8 cellular contexts compared by ENCODE assay signal in the genomic region with DNA sequence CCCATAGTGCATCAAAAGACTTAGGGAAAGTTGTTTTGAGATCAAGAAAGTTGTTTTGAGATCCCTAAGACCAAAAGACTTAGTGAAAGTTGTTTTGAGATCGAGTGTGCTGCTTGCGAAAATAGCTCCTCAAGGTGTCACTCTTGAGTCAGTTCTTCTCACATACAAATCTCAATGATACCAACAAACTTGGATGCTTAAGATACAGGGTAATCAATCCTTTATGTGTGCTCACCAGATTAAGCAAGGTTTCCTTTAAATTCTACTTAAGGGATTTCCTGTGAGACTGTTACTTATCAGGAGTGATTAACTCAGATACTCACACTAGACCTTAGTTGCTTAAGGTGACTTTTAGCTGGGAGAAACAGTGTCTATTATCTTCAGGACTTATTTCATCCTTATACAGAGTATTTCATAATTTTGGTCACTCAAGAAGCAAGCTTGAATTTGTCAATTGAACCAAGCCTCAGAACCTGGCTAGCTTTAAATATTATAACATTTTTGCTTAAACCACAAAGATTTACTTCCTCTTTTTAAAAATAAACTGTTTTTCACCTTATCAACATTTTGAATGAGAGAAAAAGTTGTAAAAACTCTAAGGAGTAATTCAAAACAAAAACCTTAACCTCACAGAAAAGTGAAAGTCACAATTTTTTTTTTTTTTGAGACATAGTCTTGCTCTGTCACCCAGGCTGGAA. TPM values are rescaled to one million over a fixed set of nuclear protein-coding genes. Genes with fewer than 3 reads are reported as not detected.
DNase-seq lines count a peak whose midpoint lies in the region; ATAC-seq and TF ChIP-seq lines count a peak whose summit lies in the region.

No MANE protein-coding gene starts in this region.

- H3K36me3 ChIP-seq in SK-N-MC (ENCODE audit: insufficient read depth, low read length) (no peaks in the 10 kb centered on the region), mucosa of descending colon (ENCODE audit: low read depth) (no peaks in the 10 kb centered on the region)

- H3K4me1 ChIP-seq in mucosa of descending colon (ENCODE audit: low read depth): no peaks in the 10 kb centered on the region

- H3K9ac ChIP-seq in SK-N-MC (ENCODE audit: insufficient read length): no peak overlapping the region

- TF ChIP-seq CTCF in mucosa of descending colon (IDR thresholded peaks at IDR 0.05): peak; percentile 47

- intact Hi-C loops in mucosa of descending colon (cut with DNase I, micrococcal nuclease): loop anchor here (2.0 to 10.0 kb wide), 2 partner anchors 186 to 252 kb away; no protein-coding TSS in a partner anchor

- H3K9me3 ChIP-seq in SK-N-MC (ENCODE audit: low read depth, low read length): no peaks in the 10 kb centered on the region
- no peaks in the 10 kb centered on the region for H3K9me3 ChIP-seq in mucosa of descending colon

- H3K27ac ChIP-seq in SK-N-MC: no peak overlapping the region

- H3K4me3 ChIP-seq in SK-N-MC (no peak overlapping the region), mucosa of descending colon (no peak overlapping the region)

- DNase-seq in DMS153 treated with DMSO at 0.1 percent for 48 hours (lab: John Stamatoyannopoulos, UW; ENCODE audit: unreplicated experiment) (peak; percentile 83), M059J (ENCODE audit: low read depth) (peak; percentile 57), SK-N-MC (ENCODE audit: low read depth, low spot score) (peak; percentile 34), dermis microvascular lymphatic vessel endothelial cell (ENCODE audit: low read depth in 2 of 2) (peak; percentile 43 to 63), mucosa of descending colon (peak in 1 of 3 donors; percentile 61), T-helper 9 cell (no peak)

- ATAC-seq in GM21381 (IDR thresholded peaks at IDR 0.05; ENCODE audit: unreplicated experiment) (peak; percentile 56), mucosa of descending colon (peak; percentile 59), GM19463 (IDR thresholded peaks at IDR 0.05; ENCODE audit: unreplicated experiment) (no peak)

RNA-seq across cellular contexts. Expression of a gene that starts 8.0 kb away (rescaled TPM):
- total RNA-seq in M059J (2014; rRNA removed; shearing (Covaris generic)): 14.5 and 19.6 TPM in 2 replicates
- total RNA-seq in dermis microvascular lymphatic vessel endothelial cell: 14.1 and 17.1 TPM in 2 replicates
- 10 to 100 TPM; 11.0 to 21.8 (median 12.2) TPM for total RNA-seq in mucosa of descending colon

RNA-seq across cellular contexts. Expression of a gene that starts 56.2 kb away (rescaled TPM):
- 112 TPM in 2 replicates for total RNA-seq in M059J (2014; rRNA removed; shearing (Covaris generic))
- total RNA-seq in dermis microvascular lymphatic vessel endothelial cell (54.9 and 65.6 TPM in 2 replicates), mucosa of descending colon (10 to 100 TPM; 16.7 to 63.1 (median 39.1) TPM)
